In genomic region chr6:126035764-126036163, GRCh38 we compare ENCODE assay signal across 15 cellular contexts. TPM values are rescaled to one million over a fixed set of nuclear protein-coding genes. Genes with fewer than 3 reads are reported as not detected.
DNase-seq lines count a peak whose midpoint lies in the region; ATAC-seq and TF ChIP-seq lines count a peak whose summit lies in the region.
"Had no signal": no experiment of that assay in that cellular context is flagged by ENCODE, and none has a peak within 500 bp of the region (broad histone marks: within the 10 kb centered on the region; RNA-seq: fewer than 3 reads in every experiment).

No MANE protein-coding gene starts in this region.

- peaks cover 7% of the 10 kb centered on the region for H3F3A ChIP-seq in neural progenitor cell (ENCODE audit: low read depth)

- H3K4me3 Mint-ChIP-seq in endodermal cell (no peak overlapping the region), neural progenitor cell (no peak overlapping the region)
- H3K4me3 Mint-ChIP-seq: CD4-positive, CD25-positive, alpha-beta regulatory T cell; H9 had no signal

- peaks cover 28% of the 10 kb centered on the region for H3K79me2 ChIP-seq in neural progenitor cell (ENCODE audit: low read depth)

- no peak overlapping the region for H3K4me3 ChIP-seq in cardiac muscle cell
- H3K4me3 ChIP-seq in right cardiac atrium (ENCODE audit: low read length) = no peak overlapping the region
- no peak overlapping the region for H3K4me3 ChIP-seq in endodermal cell (ENCODE audit: low read length)
- H3K4me3 ChIP-seq in neural progenitor cell = no peak overlapping the region
- H3K4me3 ChIP-seq: BLaER1 treated with 17β-estradiol and CSF1 and Interleukin-3, amounts not matched to agents 10 nM and 100 nM; GM23248 had no signal

- 93% methylated on average over 2 of the region's 2 CpGs for WGBS in right cardiac atrium
- 87 to 100% methylated on average over 1 to 2 of the region's 2 CpGs for WGBS in endodermal cell (ENCODE audit: insufficient coverage in 1 of 2, insufficient read length in 1 of 2), 2 experiments

- H4K20me1 ChIP-seq in neural progenitor cell (ENCODE audit: low read depth) = peaks cover 5% of the 10 kb centered on the region
- H4K20me1 ChIP-seq: BLaER1 treated with 17β-estradiol and CSF1 and Interleukin-3, amounts not matched to agents 10 nM and 100 nM had no signal

- H3K27me3 ChIP-seq in cardiac muscle cell (no peaks in the 10 kb centered on the region), right cardiac atrium (ENCODE audit: control insufficient read depth, insufficient read depth) (no peaks in the 10 kb centered on the region), endodermal cell (ENCODE audit: control insufficient read depth, insufficient read depth, low read length, poor library complexity, severe bottlenecking) (no peaks in the 10 kb centered on the region), neural progenitor cell (no peaks in the 10 kb centered on the region)
- H3K27me3 ChIP-seq: BLaER1 treated with 17β-estradiol and CSF1 and Interleukin-3, amounts not matched to agents 10 nM and 100 nM had no signal

- no peak for DNase-seq in cardiac muscle cell (ENCODE audit: low read depth in 1 of 2, low spot score in 1 of 2)
- no peak for DNase-seq in right cardiac atrium
- no peak for DNase-seq in endodermal cell
- peak; percentile 64 for DNase-seq in neural progenitor cell (ENCODE audit: low spot score)
- DNase-seq in NCI-H510A treated with DMSO at 0.1 percent for 48 hours (lab: John Stamatoyannopoulos, UW) = no peak
- no peak for DNase-seq in Right ventricle myocardium superior
- DNase-seq: Calu3; CD4-positive, CD25-positive, alpha-beta regulatory T cell; DMS 273 treated with DMSO at 0.1 percent for 48 hours; GM23248; H9; KBM-7 had no signal

- H3K9me3 Mint-ChIP-seq in endodermal cell (no peaks in the 10 kb centered on the region), neural progenitor cell (no peaks in the 10 kb centered on the region)
- H3K9me3 Mint-ChIP-seq: CD4-positive, CD25-positive, alpha-beta regulatory T cell; H9 had no signal

- H3K36me3 ChIP-seq in cardiac muscle cell (peaks cover 6% of the 10 kb centered on the region), endodermal cell (ENCODE audit: control insufficient read depth, insufficient read depth, low read length) (peaks cover 55% of the 10 kb centered on the region), neural progenitor cell (peaks cover 7% of the 10 kb centered on the region)

- ATAC-seq in right cardiac atrium = no peak
- ATAC-seq in HG02571 (IDR thresholded peaks at IDR 0.05; ENCODE audit: unreplicated experiment) = no peak
- no peak for ATAC-seq in Right ventricle myocardium superior (ENCODE audit: poor library complexity)

- H3K4me1 Mint-ChIP-seq in endodermal cell (peaks cover 4% of the 10 kb centered on the region), neural progenitor cell (peaks cover 9% of the 10 kb centered on the region)

- H3K27ac ChIP-seq in cardiac muscle cell = peak overlapping the region; percentile 42
- no peak overlapping the region for H3K27ac ChIP-seq in right cardiac atrium (ENCODE audit: low read length)
- no peak overlapping the region for H3K27ac ChIP-seq in endodermal cell (ENCODE audit: low read depth, low read length)
- H3K27ac ChIP-seq in neural progenitor cell = no peak overlapping the region
- H3K27ac ChIP-seq: 22Rv1; BLaER1 treated with 17β-estradiol and CSF1 and Interleukin-3, amounts not matched to agents 10 nM and 100 nM; GM23248 had no signal

- no peak overlapping the region for H2AFZ ChIP-seq in neural progenitor cell (replicated peaks)
- H2AFZ ChIP-seq: GM23248 had no signal

- H3K4me1 ChIP-seq in cardiac muscle cell (ENCODE audit: low read depth) (peaks cover 41% of the 10 kb centered on the region), right cardiac atrium (ENCODE audit: control insufficient read depth, insufficient read depth, low read length) (peaks cover 2% of the 10 kb centered on the region), endodermal cell (ENCODE audit: control insufficient read depth, insufficient read depth, low read length) (no peaks in the 10 kb centered on the region), neural progenitor cell (peaks cover 26% of the 10 kb centered on the region)

- peak overlapping the region; percentile 14 for H3K4me2 ChIP-seq in neural progenitor cell
- H3K4me2 ChIP-seq: BLaER1 treated with 17β-estradiol and CSF1 and Interleukin-3, amounts not matched to agents 10 nM and 100 nM had no signal

- TF ChIP-seq CTCF in cardiac muscle cell (IDR thresholded peaks at IDR 0.05; ENCODE audit: low read depth, low read length) (no peak), endodermal cell (conservative IDR thresholded peaks at IDR 0.05) (no peak), neural progenitor cell (IDR thresholded peaks at IDR 0.05) (no peak)

- H3K36me3 Mint-ChIP-seq in endodermal cell (ENCODE audit: low read depth) = peaks cover 25% of the 10 kb centered on the region
- peaks cover 39% of the 10 kb centered on the region for H3K36me3 Mint-ChIP-seq in neural progenitor cell

- H3K27me3 Mint-ChIP-seq in endodermal cell (ENCODE audit: insufficient read depth) = no peaks in the 10 kb centered on the region
- H3K27me3 Mint-ChIP-seq in neural progenitor cell (ENCODE audit: insufficient read depth, low read depth) = peaks cover 2% of the 10 kb centered on the region
- H3K27me3 Mint-ChIP-seq: CD4-positive, CD25-positive, alpha-beta regulatory T cell had no signal

- H3K27ac Mint-ChIP-seq in endodermal cell (peak overlapping the region; percentile 48), neural progenitor cell (no peak overlapping the region)
- H3K27ac Mint-ChIP-seq: CD4-positive, CD25-positive, alpha-beta regulatory T cell had no signal

- H3K9ac ChIP-seq in endodermal cell (ENCODE audit: extremely low read depth, low read length, poor library complexity, severe bottlenecking) = no peak overlapping the region
- no peak overlapping the region for H3K9ac ChIP-seq in neural progenitor cell
- H3K9ac ChIP-seq: BLaER1 treated with 17β-estradiol and CSF1 and Interleukin-3, amounts not matched to agents 10 nM and 100 nM; GM23248 had no signal

- intact Hi-C loops in right cardiac atrium (cut with DNase I) (loop anchor here in 1 of 4 donors (10.0 kb wide), 1 partner anchor 619 kb away; no protein-coding TSS in a partner anchor), Right ventricle myocardium superior (cut with DNase I) (no loop called here)

- no peaks in the 10 kb centered on the region for H3K9me3 ChIP-seq in cardiac muscle cell (ENCODE audit: low read depth)
- H3K9me3 ChIP-seq in right cardiac atrium (ENCODE audit: control insufficient read depth, low read length) = no peaks in the 10 kb centered on the region
- H3K9me3 ChIP-seq in endodermal cell (ENCODE audit: control insufficient read depth, low read length) = no peaks in the 10 kb centered on the region
- H3K9me3 ChIP-seq in neural progenitor cell (ENCODE audit: low read depth) = no peaks in the 10 kb centered on the region
- H3K9me3 ChIP-seq: BLaER1 treated with 17β-estradiol and CSF1 and Interleukin-3, amounts not matched to agents 10 nM and 100 nM had no signal

RNA-seq across cellular contexts. Expression of gene TRMT11, which starts 49.4 kb away (rescaled TPM):
- total RNA-seq in cardiac muscle cell (30.8 and 68.6 TPM in 2 replicates), right cardiac atrium (10 to 100 TPM; 12.0 to 15.6 (median 15.0) TPM), endodermal cell (10 to 100 TPM; 29.4 to 35.4 TPM), neural progenitor cell (ENCODE audit: low replicate concordance) (51.9 and 105 TPM in 2 replicates), Right ventricle myocardium superior (13.5 TPM)
- polyA plus RNA-seq in cardiac muscle cell (46.5 and 67.6 TPM in 2 replicates), right cardiac atrium (12.7 TPM)
- 34.0 TPM for polyA plus RNA-seq in endodermal cell (2013, experiment 1 of 2)
- 31.8 TPM for polyA plus RNA-seq in endodermal cell (2013, experiment 2 of 2)
